ENCODE assay signal across 9 cellular contexts in the genomic region with DNA sequence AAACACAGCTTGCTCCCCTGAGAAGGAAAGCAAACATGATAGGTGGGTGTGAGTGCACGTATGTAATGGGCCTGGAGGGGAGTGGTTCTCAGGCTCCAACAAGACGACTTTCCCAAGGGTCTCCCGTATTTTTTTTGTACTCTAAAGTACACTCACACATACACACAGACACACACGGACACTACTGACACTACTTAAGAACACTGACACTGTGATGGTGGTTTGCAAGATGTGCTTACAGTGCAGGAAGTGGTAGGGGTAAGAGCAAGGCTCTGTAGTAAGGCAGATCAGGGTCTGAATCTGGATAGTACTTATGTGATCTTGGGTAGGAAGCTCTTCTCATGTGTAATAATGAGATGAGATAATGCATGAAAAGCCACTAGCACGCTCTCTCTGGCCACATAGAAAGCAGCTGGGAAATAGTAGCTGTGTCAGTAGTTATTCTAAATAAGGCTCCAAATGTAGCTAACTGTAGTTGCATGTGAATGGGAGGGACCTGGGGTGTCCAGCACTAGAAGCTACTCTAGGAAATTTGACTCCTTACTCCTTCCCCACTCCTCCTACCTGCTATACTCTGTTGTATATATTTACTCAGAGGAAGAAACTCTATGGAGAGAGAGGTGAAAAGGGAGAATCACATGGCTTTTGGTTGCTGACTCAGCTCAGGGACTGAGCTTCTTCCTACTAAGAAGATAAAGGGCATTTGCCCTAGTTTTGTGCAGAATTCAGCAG. TPM values are rescaled to one million over a fixed set of nuclear protein-coding genes. Genes with fewer than 3 reads are reported as not detected.
DNase-seq lines count a peak whose midpoint lies in the region; ATAC-seq and TF ChIP-seq lines count a peak whose summit lies in the region.
"Had no signal": no experiment of that assay in that cellular context is flagged by ENCODE, and none has a peak within 500 bp of the region (broad histone marks: within the 10 kb centered on the region; RNA-seq: fewer than 3 reads in every experiment).

No MANE protein-coding gene starts in this region.

- TF ChIP-seq CTCF in KMS-11 (conservative IDR thresholded peaks at IDR 0.05; ENCODE audit: low read depth, low read length) = no peak

- H3K27me3 ChIP-seq in KMS-11 (ENCODE audit: insufficient read depth, low read depth) = no peaks in the 10 kb centered on the region

- peak overlapping the region; percentile 75 for H2AFZ ChIP-seq in KMS-11 (ENCODE audit: low read depth)

- no peaks in the 10 kb centered on the region for H4K20me1 ChIP-seq in KMS-11 (ENCODE audit: insufficient read depth)

- H3K36me3 Mint-ChIP-seq in activated naive CD8-positive, alpha-beta T cell treated with anti-CD3 and anti-CD28 coated beads for 36 hours = no peaks in the 10 kb centered on the region
- H3K36me3 Mint-ChIP-seq in natural killer cell treated with Interleukin-12 subunit alpha and Interleukin-12 subunit beta and Interleukin-15 and Interleukin-18, amount 100 ng/mL, for 72 hours = no peaks in the 10 kb centered on the region

- H3K27ac Mint-ChIP-seq in activated naive CD8-positive, alpha-beta T cell treated with anti-CD3 and anti-CD28 coated beads for 36 hours = peak overlapping the region; percentile 60
- peak overlapping the region; percentile 2 to 20 for H3K27ac Mint-ChIP-seq in natural killer cell treated with Interleukin-12 subunit alpha and Interleukin-12 subunit beta and Interleukin-15 and Interleukin-18, amount 100 ng/mL, for 72 hours

- peak; percentile 82 for DNase-seq in DMS79 treated with DMSO at 0.1 percent for 48 hours (lab: John Stamatoyannopoulos, UW)
- no peak for DNase-seq in DMS79 (lab: John Stamatoyannopoulos, UW)
- no peak for DNase-seq in activated naive CD8-positive, alpha-beta T cell treated with anti-CD3 and anti-CD28 coated beads for 36 hours
- DNase-seq in natural killer cell treated with Interleukin-12 subunit alpha and Interleukin-12 subunit beta and Interleukin-15 and Interleukin-18, amount 100 ng/mL, for 72 hours (ENCODE audit: low spot score) = no peak
- no peak for DNase-seq in COR-L47 (lab: John Stamatoyannopoulos, UW)
- no peak for DNase-seq in HuH-7 (ENCODE audit: low spot score)
- DNase-seq: right cardiac atrium had no signal

- H3K27ac ChIP-seq in KMS-11 = peak overlapping the region; percentile 82

- no peak overlapping the region for H3K4me3 ChIP-seq in KMS-11 (IDR thresholded peaks at IDR 0.05; ENCODE audit: insufficient read depth, low read depth, low read length)

- peak overlapping the region; percentile 46; the same call in 1 of the 2 replicates for H3K9ac ChIP-seq in KMS-11

- H3K79me2 ChIP-seq in KMS-11 (ENCODE audit: insufficient read depth, low read depth) = no peaks in the 10 kb centered on the region

- no peaks in the 10 kb centered on the region; the same call in 1 of the 2 replicates for H3K36me3 ChIP-seq in KMS-11 (ENCODE audit: insufficient read depth)

- peak; percentile 81 to 97 for ATAC-seq in natural killer cell treated with Interleukin-12 subunit alpha and Interleukin-12 subunit beta and Interleukin-15 and Interleukin-18, amount 100 ng/mL, for 72 hours
- ATAC-seq in GM19397 (IDR thresholded peaks at IDR 0.05; ENCODE audit: unreplicated experiment) = no peak

- H3K27me3 Mint-ChIP-seq in activated naive CD8-positive, alpha-beta T cell treated with anti-CD3 and anti-CD28 coated beads for 36 hours = no peaks in the 10 kb centered on the region
- no peaks in the 10 kb centered on the region for H3K27me3 Mint-ChIP-seq in natural killer cell treated with Interleukin-12 subunit alpha and Interleukin-12 subunit beta and Interleukin-15 and Interleukin-18, amount 100 ng/mL, for 72 hours

- H3K4me1 Mint-ChIP-seq in activated naive CD8-positive, alpha-beta T cell treated with anti-CD3 and anti-CD28 coated beads for 36 hours = peaks cover 27% of the 10 kb centered on the region
- peaks cover 15 to 16% of the 10 kb centered on the region in 2 donors for H3K4me1 Mint-ChIP-seq in natural killer cell treated with Interleukin-12 subunit alpha and Interleukin-12 subunit beta and Interleukin-15 and Interleukin-18, amount 100 ng/mL, for 72 hours (ENCODE audit: low read depth in 2 of 2)

- no peaks in the 10 kb centered on the region for H3K9me3 Mint-ChIP-seq in activated naive CD8-positive, alpha-beta T cell treated with anti-CD3 and anti-CD28 coated beads for 36 hours
- H3K9me3 Mint-ChIP-seq in natural killer cell treated with Interleukin-12 subunit alpha and Interleukin-12 subunit beta and Interleukin-15 and Interleukin-18, amount 100 ng/mL, for 72 hours = no peaks in the 10 kb centered on the region

- H3K4me2 ChIP-seq in KMS-11 = peak overlapping the region; percentile 74

- no peak overlapping the region for H3K4me3 Mint-ChIP-seq in activated naive CD8-positive, alpha-beta T cell treated with anti-CD3 and anti-CD28 coated beads for 36 hours
- H3K4me3 Mint-ChIP-seq in natural killer cell treated with Interleukin-12 subunit alpha and Interleukin-12 subunit beta and Interleukin-15 and Interleukin-18, amount 100 ng/mL, for 72 hours = peak overlapping the region; percentile 3

- H3K4me1 ChIP-seq in KMS-11 (ENCODE audit: low read depth, poor library complexity, severe bottlenecking) = peaks cover 31% of the 10 kb centered on the region

RNA-seq across cellular contexts. Expression of a gene that starts 8.4 kb away (rescaled TPM):
- total RNA-seq in activated naive CD8-positive, alpha-beta T cell treated with anti-CD3 and anti-CD28 coated beads for 36 hours = 10 to 100 TPM; 16.1 to 16.5 TPM
- 1 to 10 TPM; 9.8 to 9.9 TPM for total RNA-seq in natural killer cell treated with Interleukin-12 subunit alpha and Interleukin-12 subunit beta and Interleukin-15 and Interleukin-18, amount 100 ng/mL, for 72 hours

RNA-seq across cellular contexts. Expression of a gene that starts 35.8 kb away (rescaled TPM):
- 10 to 100 TPM; 21.2 to 23.5 TPM for total RNA-seq in activated naive CD8-positive, alpha-beta T cell treated with anti-CD3 and anti-CD28 coated beads for 36 hours
- total RNA-seq in natural killer cell treated with Interleukin-12 subunit alpha and Interleukin-12 subunit beta and Interleukin-15 and Interleukin-18, amount 100 ng/mL, for 72 hours = 10 to 100 TPM; 18.9 to 29.0 TPM

RNA-seq across cellular contexts. Expression of a gene that starts 50.8 kb away (rescaled TPM):
- 1 to 10 TPM; 7.0 to 7.9 TPM for total RNA-seq in activated naive CD8-positive, alpha-beta T cell treated with anti-CD3 and anti-CD28 coated beads for 36 hours
- 10 to 100 TPM; 10.3 to 11.4 TPM for total RNA-seq in natural killer cell treated with Interleukin-12 subunit alpha and Interleukin-12 subunit beta and Interleukin-15 and Interleukin-18, amount 100 ng/mL, for 72 hours

RNA-seq across cellular contexts. Expression of a gene that starts 50.9 kb away (rescaled TPM):
- under 1 TPM; 0.60 to 0.64 TPM for total RNA-seq in activated naive CD8-positive, alpha-beta T cell treated with anti-CD3 and anti-CD28 coated beads for 36 hours
- not detected for total RNA-seq in natural killer cell treated with Interleukin-12 subunit alpha and Interleukin-12 subunit beta and Interleukin-15 and Interleukin-18, amount 100 ng/mL, for 72 hours
